Comparison of ENCODE assay signal across 8 cellular contexts in the genomic region with DNA sequence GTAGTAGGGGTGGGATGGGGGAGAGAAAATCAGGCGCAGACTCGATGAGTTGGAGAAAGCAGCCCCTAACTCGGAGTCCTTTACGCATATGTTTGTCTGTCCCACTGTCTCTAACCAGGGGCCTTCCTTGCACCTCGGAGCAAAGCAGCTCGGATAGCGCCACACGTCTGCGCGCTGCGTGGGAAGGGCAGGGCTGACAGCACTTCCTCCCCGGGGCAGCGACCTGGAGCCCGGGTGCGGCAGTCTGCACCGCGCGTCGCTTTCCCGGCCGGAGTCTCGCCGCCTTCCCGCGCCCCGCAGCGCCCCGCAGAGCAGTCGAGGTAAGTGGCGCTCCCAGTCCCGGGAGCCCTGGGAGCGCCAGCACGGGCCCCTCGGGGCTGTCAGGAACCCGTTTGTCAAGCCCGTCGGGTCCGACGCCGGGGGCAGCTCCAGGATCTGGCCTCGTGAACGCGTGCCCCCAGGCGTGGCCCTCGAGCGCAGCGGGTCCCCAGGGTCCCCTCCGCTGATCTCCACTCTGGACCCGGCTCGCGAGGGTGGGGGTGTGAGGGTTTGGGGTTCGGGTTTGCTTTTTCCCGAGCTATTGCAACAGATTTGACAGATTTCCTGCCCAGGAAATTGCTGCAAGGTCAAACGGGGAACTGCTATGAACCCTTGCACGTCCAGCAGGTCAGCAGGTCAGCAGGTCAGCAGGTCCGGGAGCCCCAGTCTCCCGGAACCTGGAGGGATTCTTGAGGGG. TPM values are rescaled to one million over a fixed set of nuclear protein-coding genes. Genes with fewer than 3 reads are reported as not detected.
DNase-seq lines count a peak whose midpoint lies in the region; ATAC-seq and TF ChIP-seq lines count a peak whose summit lies in the region.

No MANE protein-coding gene starts in this region.

- POLR2A ChIA-PET in activated CD4-positive, alpha-beta T cell treated with anti-CD3 and anti-CD28 coated beads, Interleukin-2, amount 10 ng/mL, durations not matched to agents 7 days and 5 days (lab: Charles Lee), result no interaction called here

- no peaks in the 10 kb centered on the region for H3K36me3 ChIP-seq in thoracic aorta

- peak overlapping the region; percentile 92 for H3K27ac Mint-ChIP-seq in activated CD4-positive, alpha-beta T cell treated with anti-CD3 and anti-CD28 coated beads, Interleukin-2, amount 10 ng/mL, durations not matched to agents 7 days and 5 days
- H3K27ac Mint-ChIP-seq in effector memory CD8-positive, alpha-beta T cell, result peak overlapping the region; percentile 92 to 95
- H3K27ac Mint-ChIP-seq in natural killer cell treated with Interleukin-12 subunit alpha and Interleukin-12 subunit beta and Interleukin-15 and Interleukin-18, amount 100 ng/mL, for 72 hours, result peak overlapping the region; percentile 95

- H3K27ac ChIP-seq in thoracic aorta, result peak overlapping the region; percentile 28 to 59

- H3K36me3 Mint-ChIP-seq in activated CD4-positive, alpha-beta T cell treated with anti-CD3 and anti-CD28 coated beads, Interleukin-2, amount 10 ng/mL, durations not matched to agents 7 days and 5 days (ENCODE audit: low read depth), result peaks cover 36% of the 10 kb centered on the region
- peaks cover 28% of the 10 kb centered on the region for H3K36me3 Mint-ChIP-seq in effector memory CD8-positive, alpha-beta T cell (ENCODE audit: insufficient read depth)
- peaks cover 7% of the 10 kb centered on the region for H3K36me3 Mint-ChIP-seq in natural killer cell treated with Interleukin-12 subunit alpha and Interleukin-12 subunit beta and Interleukin-15 and Interleukin-18, amount 100 ng/mL, for 72 hours

- ATAC-seq in GM19328 (IDR thresholded peaks at IDR 0.05; ENCODE audit: unreplicated experiment), result peak; percentile 54
- ATAC-seq in HG03432 (IDR thresholded peaks at IDR 0.05; ENCODE audit: unreplicated experiment), result peak; percentile 62
- ATAC-seq in effector memory CD8-positive, alpha-beta T cell (replicated peaks), result peak; percentile 78
- peak; percentile 85 to 90 for ATAC-seq in natural killer cell treated with Interleukin-12 subunit alpha and Interleukin-12 subunit beta and Interleukin-15 and Interleukin-18, amount 100 ng/mL, for 72 hours
- ATAC-seq in thoracic aorta (ENCODE audit: insufficient number of reproducible peaks, low FRiP score, low read depth), result no peak

- DNase-seq in activated CD4-positive, alpha-beta T cell treated with anti-CD3 and anti-CD28 coated beads, Interleukin-2, amount 10 ng/mL, durations not matched to agents 7 days and 5 days, result peak; percentile 77
- peak; percentile 54 to 62 (median 58) for DNase-seq in effector memory CD8-positive, alpha-beta T cell
- DNase-seq in natural killer cell treated with Interleukin-12 subunit alpha and Interleukin-12 subunit beta and Interleukin-15 and Interleukin-18, amount 100 ng/mL, for 72 hours (ENCODE audit: low spot score), result peak; percentile 81
- no peak for DNase-seq in thoracic aorta (ENCODE audit: low spot score)
- DNase-seq in cerebellar cortex (ENCODE audit: low spot score), result no peak
- DNase-seq in cerebellum (ENCODE audit: low spot score), result no peak

- CTCF ChIA-PET in activated CD4-positive, alpha-beta T cell treated with anti-CD3 and anti-CD28 coated beads, Interleukin-2, amount 10 ng/mL, durations not matched to agents 7 days and 5 days (lab: Charles Lee), result interaction anchor here (0.6 to 1.3 kb wide), 3 partner anchors 29 to 117 kb away, joined by 3 to 4 read pairs (median 4); no protein-coding TSS in a partner anchor

- peaks cover 45% of the 10 kb centered on the region for H3K4me1 Mint-ChIP-seq in activated CD4-positive, alpha-beta T cell treated with anti-CD3 and anti-CD28 coated beads, Interleukin-2, amount 10 ng/mL, durations not matched to agents 7 days and 5 days
- H3K4me1 Mint-ChIP-seq in effector memory CD8-positive, alpha-beta T cell (ENCODE audit: low read depth in 2 of 2), result peaks cover 37 to 59% of the 10 kb centered on the region in 2 donors
- peaks cover 39 to 49% of the 10 kb centered on the region in 2 donors for H3K4me1 Mint-ChIP-seq in natural killer cell treated with Interleukin-12 subunit alpha and Interleukin-12 subunit beta and Interleukin-15 and Interleukin-18, amount 100 ng/mL, for 72 hours (ENCODE audit: low read depth in 2 of 2)

- TF ChIP-seq CTCF in thoracic aorta (IDR thresholded peaks at IDR 0.05), result no peak

- H3K27me3 Mint-ChIP-seq in activated CD4-positive, alpha-beta T cell treated with anti-CD3 and anti-CD28 coated beads, Interleukin-2, amount 10 ng/mL, durations not matched to agents 7 days and 5 days, result no peaks in the 10 kb centered on the region
- no peaks in the 10 kb centered on the region for H3K27me3 Mint-ChIP-seq in effector memory CD8-positive, alpha-beta T cell
- no peaks in the 10 kb centered on the region for H3K27me3 Mint-ChIP-seq in natural killer cell treated with Interleukin-12 subunit alpha and Interleukin-12 subunit beta and Interleukin-15 and Interleukin-18, amount 100 ng/mL, for 72 hours

- H3K4me1 ChIP-seq in thoracic aorta (ENCODE audit: control insufficient read depth in 1 of 2, low read depth in 2 of 2), result no peaks in the 10 kb centered on the region

- H3K27me3 ChIP-seq in thoracic aorta (replicated peaks; ENCODE audit: insufficient read depth), result no peaks in the 10 kb centered on the region

- peaks cover 7% of the 10 kb centered on the region for H3K9me3 Mint-ChIP-seq in activated CD4-positive, alpha-beta T cell treated with anti-CD3 and anti-CD28 coated beads, Interleukin-2, amount 10 ng/mL, durations not matched to agents 7 days and 5 days
- H3K9me3 Mint-ChIP-seq in effector memory CD8-positive, alpha-beta T cell, result peaks cover 0 to 10% of the 10 kb centered on the region in 2 donors
- H3K9me3 Mint-ChIP-seq in natural killer cell treated with Interleukin-12 subunit alpha and Interleukin-12 subunit beta and Interleukin-15 and Interleukin-18, amount 100 ng/mL, for 72 hours, result no peaks in the 10 kb centered on the region

- H3K4me3 Mint-ChIP-seq in activated CD4-positive, alpha-beta T cell treated with anti-CD3 and anti-CD28 coated beads, Interleukin-2, amount 10 ng/mL, durations not matched to agents 7 days and 5 days, result peak overlapping the region; percentile 94
- peak overlapping the region; percentile 81 to 93 for H3K4me3 Mint-ChIP-seq in effector memory CD8-positive, alpha-beta T cell
- peak overlapping the region; percentile 96 for H3K4me3 Mint-ChIP-seq in natural killer cell treated with Interleukin-12 subunit alpha and Interleukin-12 subunit beta and Interleukin-15 and Interleukin-18, amount 100 ng/mL, for 72 hours

- H3K4me3 ChIP-seq in thoracic aorta, result peak overlapping the region; percentile 70

- H3K9me3 ChIP-seq in thoracic aorta, result no peaks in the 10 kb centered on the region

RNA-seq across cellular contexts. Expression of gene APBB1IP, which starts 0.6 kb away (rescaled TPM):
- 10 to 100 TPM; 78.4 to 92.2 TPM for total RNA-seq in activated CD4-positive, alpha-beta T cell treated with anti-CD3 and anti-CD28 coated beads, Interleukin-2, amount 10 ng/mL, durations not matched to agents 7 days and 5 days
- total RNA-seq in natural killer cell treated with Interleukin-12 subunit alpha and Interleukin-12 subunit beta and Interleukin-15 and Interleukin-18, amount 100 ng/mL, for 72 hours, result 10 to 100 TPM; 42.2 to 58.0 TPM
- 1 to 10 TPM; 8.4 to 9.2 TPM for total RNA-seq in thoracic aorta
- total RNA-seq in cerebellum, result 1.6 TPM

Comparison
In these comparisons a context has a peak if more than half of its experiments do, and no peak if none do; other contexts are left out.
1. DNase-seq: peak in activated CD4-positive, alpha-beta T cell treated with anti-CD3 and anti-CD28 coated beads, Interleukin-2, amount 10 ng/mL, durations not matched to agents 7 days and 5 days (single experiment), effector memory CD8-positive, alpha-beta T cell (3 of 3) and natural killer cell treated with Interleukin-12 subunit alpha and Interleukin-12 subunit beta and Interleukin-15 and Interleukin-18, amount 100 ng/mL, for 72 hours (single experiment); none in thoracic aorta (single experiment), cerebellar cortex (single experiment) and cerebellum (single experiment).
2. RNA of gene APBB1IP, which starts 0.6 kb away (total RNA-seq): 78.4 to 92.2 TPM in activated CD4-positive, alpha-beta T cell treated with anti-CD3 and anti-CD28 coated beads, Interleukin-2, amount 10 ng/mL, durations not matched to agents 7 days and 5 days and 42.2 to 58.0 TPM in natural killer cell treated with Interleukin-12 subunit alpha and Interleukin-12 subunit beta and Interleukin-15 and Interleukin-18, amount 100 ng/mL, for 72 hours; 8.4 to 9.2 TPM in thoracic aorta and 1.6 TPM in cerebellum (single experiment); every median in the first group is over 4 times any median in the second.
3. Peak in every context shown above with its lines, with median percentiles within 50 percentile points of each other: H3K27ac Mint-ChIP-seq and H3K4me3 Mint-ChIP-seq.